ENCODE assay signal across 1 cellular context in the genomic region with DNA sequence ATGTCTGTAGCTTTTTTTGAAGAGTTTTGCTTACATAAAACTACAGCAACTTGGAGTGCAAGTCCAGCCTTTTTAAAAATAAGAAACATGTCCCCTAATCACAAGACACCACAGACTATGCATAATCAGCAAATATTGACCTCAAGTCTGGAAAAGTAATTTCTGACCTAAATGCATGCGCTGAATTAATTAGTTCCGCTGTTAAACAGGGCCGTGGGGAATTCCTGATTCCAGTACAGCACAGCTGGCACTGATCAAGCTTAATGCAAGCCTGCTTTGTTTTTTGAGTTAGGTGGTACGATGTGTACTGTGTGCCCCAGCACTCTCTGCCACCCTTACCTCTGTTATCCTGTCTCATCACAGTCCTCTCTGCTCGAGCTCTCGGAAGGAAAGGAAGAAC.
TF ChIP-seq lines count a peak whose summit lies in the region.

No MANE protein-coding gene starts in this region.

TF ChIP-seq in endothelial cell of umbilical vein, 7 proteins besides CTCF, POLR2A, EP300 and RAD21:
- TF ChIP-seq JUN (IDR thresholded peaks at IDR 0.05; ENCODE audit: borderline replicate concordance, insufficient read depth, insufficient read length, low read depth) (no peak), MYC (IDR thresholded peaks at IDR 0.05; ENCODE audit: low read depth, low read length) (no peak), MAX (IDR thresholded peaks at IDR 0.05; ENCODE audit: insufficient read depth, insufficient read length) (no peak), POLR2AphosphoS5 (IDR thresholded peaks at IDR 0.05; ENCODE audit: insufficient read depth, low read depth, low read length) (no peak), GATA2 (IDR thresholded peaks at IDR 0.05; ENCODE audit: insufficient read depth, insufficient read length, low read depth, low read length) (no peak), EZH2 (IDR thresholded peaks at IDR 0.05; ENCODE audit: borderline replicate concordance, low read depth, low read length, severe bottlenecking) (no peak), FOS (IDR thresholded peaks at IDR 0.05; ENCODE audit: borderline replicate concordance, insufficient read depth, low read length) (no peak)
